In the genomic region with DNA sequence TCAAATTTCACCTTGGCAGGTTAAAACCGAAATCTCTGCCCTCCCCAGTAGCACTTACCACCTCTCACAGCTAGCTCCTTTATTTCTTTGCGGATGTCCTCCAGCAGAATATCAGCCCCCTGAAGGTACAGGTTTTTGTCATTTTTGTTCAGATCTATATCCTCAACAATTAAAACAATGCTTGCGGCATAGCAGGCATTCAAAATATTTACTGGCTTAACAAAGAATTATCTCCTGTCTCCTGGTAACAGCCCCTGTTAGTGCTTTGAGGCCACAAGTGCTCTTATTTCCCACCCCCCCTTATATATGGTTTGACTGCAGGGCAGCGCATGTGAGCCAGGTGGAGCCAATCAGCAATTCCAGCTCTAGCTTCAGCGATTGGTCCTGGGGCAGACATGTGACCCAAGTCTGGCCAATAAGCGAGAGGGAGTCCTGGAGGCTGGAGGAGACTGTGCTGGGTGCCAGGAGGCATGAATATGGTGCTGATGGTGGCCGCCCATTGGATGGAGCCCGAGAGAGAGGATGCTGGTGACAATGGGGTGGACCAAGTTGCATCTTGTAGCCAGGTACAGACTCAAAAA, we compare ENCODE assay signal across 18 cellular contexts. TPM values are rescaled to one million over a fixed set of nuclear protein-coding genes. Genes with fewer than 3 reads are reported as not detected.
DNase-seq lines count a peak whose midpoint lies in the region; TF ChIP-seq lines count a peak whose summit lies in the region.
"Had no signal": no experiment of that assay in that cellular context is flagged by ENCODE, and none has a peak within 500 bp of the region (broad histone marks: within the 10 kb centered on the region; RNA-seq: fewer than 3 reads in every experiment).

No MANE protein-coding gene starts in this region.

- DNase-seq in DMS 273 (lab: John Stamatoyannopoulos, UW; ENCODE audit: unreplicated experiment): peak; percentile 34
- DNase-seq in DMS 273 treated with DMSO at 0.1 percent for 48 hours (lab: John Stamatoyannopoulos, UW): no peak
- DNase-seq in HT1080 (ENCODE audit: low read depth): peak; percentile 26
- peak; percentile 22 for DNase-seq in SW480 (ENCODE audit: low spot score)
- DNase-seq in neural progenitor cell (ENCODE audit: low spot score): no peak
- no peak for DNase-seq in dorsolateral prefrontal cortex
- no peak for DNase-seq in stimulated activated CD8-positive, alpha-beta memory T cell treated with anti-CD3 and anti-CD28 coated beads, Interleukin-4, amount 100 ng/mL, for 48 hours
- no peak for DNase-seq in effector CD8-positive, alpha-beta T cell (lab: John Stamatoyannopoulos, UW)
- DNase-seq: activated CD4-positive, alpha-beta memory T cell treated with anti-CD3 and anti-CD28 coated beads for 36 hours; adrenal gland; central memory CD4-positive, alpha-beta T cell; foreskin fibroblast; NCI-H187; NCI-H446 treated with DMSO at 0.1 percent for 48 hours; stimulated activated CD4-positive, alpha-beta T cell treated with anti-CD3 and anti-CD28 coated beads, Interleukin-4, amount 100 ng/mL, for 4 hours; thyroid gland had no signal

- H4K20me1 ChIP-seq in neural progenitor cell (ENCODE audit: low read depth): peaks cover 7% of the 10 kb centered on the region

- no peak overlapping the region for H3K4me3 ChIP-seq in neural progenitor cell
- no peak overlapping the region for H3K4me3 ChIP-seq in dorsolateral prefrontal cortex
- H3K4me3 ChIP-seq: adrenal gland, thyroid gland had no signal

- no peak overlapping the region for H2AFZ ChIP-seq in neural progenitor cell (replicated peaks)

- no peak overlapping the region for H3K4me3 Mint-ChIP-seq in neural progenitor cell
- H3K4me3 Mint-ChIP-seq: activated CD4-positive, alpha-beta memory T cell treated with anti-CD3 and anti-CD28 coated beads for 36 hours had no signal

- no peaks in the 10 kb centered on the region for H3K79me2 ChIP-seq in neural progenitor cell (ENCODE audit: low read depth)

- H3K9me3 ChIP-seq in neural progenitor cell (ENCODE audit: low read depth): no peaks in the 10 kb centered on the region
- H3K9me3 ChIP-seq: adrenal gland, thyroid gland had no signal

- H3F3A ChIP-seq in neural progenitor cell (ENCODE audit: low read depth): peaks cover 26% of the 10 kb centered on the region

- intact Hi-C loops in dorsolateral prefrontal cortex (cut with DNase I): no loop called here

- peaks cover 72% of the 10 kb centered on the region for H3K4me1 Mint-ChIP-seq in neural progenitor cell

- TF ChIP-seq CTCF in neural progenitor cell (IDR thresholded peaks at IDR 0.05) (no peak), dorsolateral prefrontal cortex (IDR thresholded peaks at IDR 0.05 in 54 of 56, conservative IDR thresholded peaks at IDR 0.05 in 2 of 56; ENCODE audit: low read depth in 1 of 56, partially characterized antibody in 56 of 56) (no peak)

- no peaks in the 10 kb centered on the region for H3K36me3 Mint-ChIP-seq in neural progenitor cell
- H3K36me3 Mint-ChIP-seq: activated CD4-positive, alpha-beta memory T cell treated with anti-CD3 and anti-CD28 coated beads for 36 hours had no signal

- peaks cover 33% of the 10 kb centered on the region for H3K4me1 ChIP-seq in neural progenitor cell

- peak overlapping the region; percentile 25 for H3K27ac Mint-ChIP-seq in neural progenitor cell
- H3K27ac Mint-ChIP-seq: activated CD4-positive, alpha-beta memory T cell treated with anti-CD3 and anti-CD28 coated beads for 36 hours had no signal

- H3K27me3 ChIP-seq in neural progenitor cell: no peaks in the 10 kb centered on the region
- peaks cover 0 to 46% (median 10%) of the 10 kb centered on the region in 45 donors for H3K27me3 ChIP-seq in dorsolateral prefrontal cortex
- H3K27me3 ChIP-seq: adrenal gland, thyroid gland had no signal

- H3K27me3 Mint-ChIP-seq in neural progenitor cell (ENCODE audit: insufficient read depth, low read depth): peaks cover 6% of the 10 kb centered on the region

- H3K9ac ChIP-seq in neural progenitor cell: no peak overlapping the region

- no peak overlapping the region for H3K4me2 ChIP-seq in neural progenitor cell

- no peaks in the 10 kb centered on the region for H3K9me3 Mint-ChIP-seq in neural progenitor cell
- H3K9me3 Mint-ChIP-seq: activated CD4-positive, alpha-beta memory T cell treated with anti-CD3 and anti-CD28 coated beads for 36 hours had no signal

- H3K36me3 ChIP-seq in neural progenitor cell: no peaks in the 10 kb centered on the region
- H3K36me3 ChIP-seq: adrenal gland, thyroid gland had no signal

- H3K27ac ChIP-seq in neural progenitor cell: no peak overlapping the region
- no peak overlapping the region for H3K27ac ChIP-seq in dorsolateral prefrontal cortex
- H3K27ac ChIP-seq: 22Rv1, adrenal gland, C4-2B, thyroid gland had no signal

RNA-seq across cellular contexts. Expression of a gene that starts 21.0 kb away (rescaled TPM):
- 5.6 and 6.6 TPM in 2 replicates for total RNA-seq in HT1080 (2014; rRNA removed; shearing (Covaris generic))
- polyA plus RNA-seq in HT1080 (2015; cell fraction: cytosol; rRNA removed): 5.7 and 7.0 TPM in 2 replicates
- 8.7 and 10.9 TPM in 2 replicates for polyA plus RNA-seq in HT1080 (2015; cell fraction: nucleus; rRNA removed)
- total RNA-seq in neural progenitor cell (ENCODE audit: low replicate concordance) (24.0 and 38.0 TPM in 2 replicates), dorsolateral prefrontal cortex (10 to 100 TPM; 30.3 to 95.1 (median 57.4) TPM)

Comparison
In these comparisons a context has a peak if more than half of its experiments do, and no peak if none do; other contexts are left out.
1. DNase-seq: peak in DMS 273 (single experiment), HT1080 (single experiment) and SW480 (single experiment); none in DMS 273 treated with DMSO at 0.1 percent for 48 hours (single experiment), neural progenitor cell (single experiment), dorsolateral prefrontal cortex (0 of 10), stimulated activated CD8-positive, alpha-beta memory T cell treated with anti-CD3 and anti-CD28 coated beads, Interleukin-4, amount 100 ng/mL, for 48 hours (single experiment) and effector CD8-positive, alpha-beta T cell (single experiment).